Comparison of ENCODE assay signal across 9 cellular contexts in the genomic region with DNA sequence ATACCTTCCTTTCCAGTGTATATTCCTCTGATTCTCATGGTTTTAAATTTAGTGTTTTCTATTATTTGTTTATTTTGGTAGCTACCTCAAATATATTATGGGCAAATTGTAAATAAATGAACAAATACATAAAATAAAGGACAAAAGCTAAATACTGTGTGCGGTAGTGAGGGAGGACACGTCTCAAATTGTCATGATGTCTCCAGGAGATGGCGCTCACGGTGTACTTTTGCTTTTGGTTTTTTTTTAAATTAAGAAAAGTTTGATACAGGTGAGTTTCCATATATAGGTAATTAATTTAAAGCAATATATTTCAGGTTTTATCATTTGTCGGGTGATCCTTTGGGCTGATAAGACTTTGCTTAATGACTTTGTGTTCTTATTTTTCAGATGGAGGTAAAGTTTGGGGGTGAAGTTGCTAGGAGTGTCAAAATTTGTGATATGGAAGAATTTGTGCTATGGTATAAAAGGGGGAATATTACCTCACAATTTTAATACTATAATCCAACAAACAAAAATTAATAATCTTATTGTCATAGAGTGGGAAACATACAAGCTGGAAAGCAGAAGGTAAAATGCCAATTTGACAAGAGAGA.
DNase-seq lines count a peak whose midpoint lies in the region; ATAC-seq and TF ChIP-seq lines count a peak whose summit lies in the region.
"Had no signal": no experiment of that assay in that cellular context is flagged by ENCODE, and none has a peak within 500 bp of the region (broad histone marks: within the 10 kb centered on the region; RNA-seq: fewer than 3 reads in every experiment).

No MANE protein-coding gene starts in this region.

- no peak overlapping the region for H3K9ac ChIP-seq in OCI-LY3 (ENCODE audit: low read length)

- H3K4me2 ChIP-seq in OCI-LY3 (ENCODE audit: low read length): no peak overlapping the region

- no peaks in the 10 kb centered on the region for H4K20me1 ChIP-seq in OCI-LY3 (ENCODE audit: insufficient read depth, low read length)

- H3K4me1 Mint-ChIP-seq in glutamatergic neuron (ENCODE audit: low read depth, unreplicated experiment): no peaks in the 10 kb centered on the region

- ATAC-seq in GM18520 (IDR thresholded peaks at IDR 0.05; ENCODE audit: unreplicated experiment): no peak

- H3K4me1 ChIP-seq in OCI-LY3 (ENCODE audit: low read length): no peaks in the 10 kb centered on the region

- H3K27ac ChIP-seq in 22Rv1 (no peak overlapping the region), OCI-LY3 (ENCODE audit: low read length) (no peak overlapping the region)

- no peaks in the 10 kb centered on the region for H3K36me3 Mint-ChIP-seq in glutamatergic neuron (ENCODE audit: unreplicated experiment)

- no peaks in the 10 kb centered on the region for H3K79me2 ChIP-seq in OCI-LY3 (ENCODE audit: low read length)

- H3K4me3 ChIP-seq in GM12875 (ENCODE audit: low read depth, low read length): no peak overlapping the region
- no peak overlapping the region for H3K4me3 ChIP-seq in OCI-LY3 (ENCODE audit: low read length)

- H3K36me3 ChIP-seq in OCI-LY3 (replicated peaks; ENCODE audit: low read depth, low read length): no peaks in the 10 kb centered on the region

- no peaks in the 10 kb centered on the region for H3K9me3 Mint-ChIP-seq in glutamatergic neuron (ENCODE audit: unreplicated experiment)

- no peak overlapping the region for H3K4me3 Mint-ChIP-seq in glutamatergic neuron (ENCODE audit: unreplicated experiment)

- H2AFZ ChIP-seq in OCI-LY3 (ENCODE audit: low read depth, low read length): no peak overlapping the region

- H3K9me3 ChIP-seq in OCI-LY3 (ENCODE audit: insufficient read depth, low read length): no peaks in the 10 kb centered on the region

- no peak overlapping the region for H3K27ac Mint-ChIP-seq in glutamatergic neuron (ENCODE audit: unreplicated experiment)

- no peaks in the 10 kb centered on the region for H3K27me3 Mint-ChIP-seq in glutamatergic neuron (ENCODE audit: unreplicated experiment)

- DNase-seq in glutamatergic neuron (no peak), epidermal melanocyte (ENCODE audit: insufficient read length, low spot score) (no peak), SK-N-DZ (ENCODE audit: low spot score) (no peak)
- no peak for DNase-seq in activated effector memory CD4-positive, alpha-beta T cell treated with Interleukin-2 at 50 U/mL for 16 hours
- DNase-seq: activated CD4-positive, CD25-positive, alpha-beta regulatory T cell had no signal

- H3K27me3 ChIP-seq in OCI-LY3 (ENCODE audit: low read depth, low read length): no peaks in the 10 kb centered on the region

- TF ChIP-seq CTCF in 22Rv1 (IDR thresholded peaks at IDR 0.05) (peak; percentile 83), GM12875 (IDR thresholded peaks at IDR 0.05; ENCODE audit: borderline replicate concordance, insufficient read depth, low read depth, low read length) (peak; percentile 13; the same call in 1 of the 2 replicates), OCI-LY3 (IDR thresholded peaks at IDR 0.05; ENCODE audit: low read depth, low read length) (peak; percentile 78), glutamatergic neuron (IDR thresholded peaks at IDR 0.05; ENCODE audit: partially characterized antibody, unreplicated experiment) (peak; percentile 60)

Comparison
In these comparisons a context has a peak if more than half of its experiments do, and no peak if none do; other contexts are left out.
1. CTCF ChIP-seq: peak in every context shown above with its lines; median percentile 83 in 22Rv1; 78 in OCI-LY3; 60 in glutamatergic neuron; 13 in GM12875.